ENCODE assay signal across 34 cellular contexts in genomic region chr17:52084176-52084575, GRCh38.
"Had no signal": no experiment of that assay in that cellular context is flagged by ENCODE, and none has a peak within 500 bp of the region (broad histone marks: within the 10 kb centered on the region; RNA-seq: fewer than 3 reads in every experiment).

No MANE protein-coding gene starts in this region.

- H3K9me3 ChIP-seq: adrenal gland, ascending aorta, body of pancreas, breast epithelium had no signal

- FAIRE-seq: astrocyte, bronchial epithelial cell had no signal

- DNase-seq: activated effector memory CD4-positive, alpha-beta T cell treated with anti-CD3 and anti-CD28 coated beads, Interleukin-2, amount 50 U/mL, for 16 hours; activated effector memory CD4-positive, alpha-beta T cell treated with Interleukin-2 at 50 U/mL for 16 hours; activated gamma-delta T cell; activated gamma-delta T cell treated with Interleukin-2 at 50 U/mL for 16 hours; activated naive CD4-positive, alpha-beta T cell; activated naive CD4-positive, alpha-beta T cell treated with anti-CD3 and anti-CD28 coated beads for 36 hours; activated naive CD4-positive, alpha-beta T cell treated with anti-CD3 and anti-CD28 coated beads, Interleukin-2, amount 10 ng/mL, durations not matched to agents 7 days and 5 days; activated naive CD4-positive, alpha-beta T cell treated with anti-CD3 and anti-CD28 coated beads, Interleukin-2, amount 50 U/mL, for 16 hours; activated naive CD4-positive, alpha-beta T cell treated with Interleukin-2 at 50 U/mL for 16 hours; activated naive CD8-positive, alpha-beta T cell treated with anti-CD3 and anti-CD28 coated beads for 36 hours; activated naive CD8-positive, alpha-beta T cell treated with anti-CD3 and anti-CD28 coated beads, Interleukin-2, amount 10 ng/mL, durations not matched to agents 7 days and 5 days; activated naive CD8-positive, alpha-beta T cell treated with anti-CD3 and anti-CD28 coated beads, Interleukin-2, amount 50 U/mL, for 24 hours; activated T-cell treated with anti-CD3 and anti-CD28 coated beads, Interleukin-2, amount 50 U/mL, for 1 hour; activated T-cell treated with anti-CD3 and anti-CD28 coated beads, Interleukin-2, amount 50 U/mL, for 24 hours; activated T-cell treated with anti-CD3 and anti-CD28 coated beads, Interleukin-2, amount 50 U/mL, for 4 hours; activated T-cell treated with anti-CD3 and anti-CD28 coated beads, Interleukin-2, amount 50 U/mL, for 48 hours; activated T-cell treated with anti-CD3 and anti-CD28 coated beads, Interleukin-2, amount 50 U/mL, for 72 hours; adrenal gland; amniotic stem cell; amygdala; anterior cingulate cortex; aorta; body of pancreas; brain microvascular endothelial cell; caudate nucleus; central memory CD4-positive, alpha-beta T cell; cerebellar nuclear complex had no signal

- H3K36me3 ChIP-seq: adrenal gland, ascending aorta, brain microvascular endothelial cell, breast epithelium, cardiac muscle cell had no signal

- H3K4me1 ChIP-seq: adrenal gland, ascending aorta, body of pancreas, breast epithelium had no signal

- H3K4me3 ChIP-seq: adrenal gland, ascending aorta, body of pancreas, breast epithelium, cardiac muscle cell had no signal

- H3K27me3 ChIP-seq: adrenal gland, ascending aorta, body of pancreas, brain microvascular endothelial cell, breast epithelium, cardiac muscle cell had no signal

- H3K27ac ChIP-seq: adrenal gland, ascending aorta, body of pancreas, brain microvascular endothelial cell, breast epithelium, cardiac muscle cell had no signal

- ATAC-seq: activated naive CD4-positive, alpha-beta T cell treated with anti-CD3 and anti-CD28 coated beads, Interleukin-2, amount 50 U/mL, for 72 hours; activated naive CD8-positive, alpha-beta T cell treated with anti-CD3 and anti-CD28 coated beads, Interleukin-2, amount 50 U/mL, for 24 hours; activated T-cell treated with anti-CD3 and anti-CD28 coated beads, Interleukin-2, amount 50 U/mL, for 4 hours; activated T-cell treated with anti-CD3 and anti-CD28 coated beads, Interleukin-2, amount 50 U/mL, for 72 hours; activated T-helper 17 cell treated with anti-CD3 and anti-CD28 coated beads, Interleukin-2, amount 50 U/mL, for 72 hours; body of pancreas had no signal
